In genomic region chr6:71887006-71887743, GRCh38 we compare ENCODE assay signal across 10 cellular contexts. TPM values are rescaled to one million over a fixed set of nuclear protein-coding genes. Genes with fewer than 3 reads are reported as not detected.
DNase-seq lines count a peak whose midpoint lies in the region; ATAC-seq, FAIRE-seq and TF ChIP-seq lines count a peak whose summit lies in the region.
"Had no signal": no experiment of that assay in that cellular context is flagged by ENCODE, and none has a peak within 500 bp of the region (broad histone marks: within the 10 kb centered on the region; RNA-seq: fewer than 3 reads in every experiment).

No MANE protein-coding gene starts in this region.

- TF ChIP-seq POLR2A in A549 (IDR thresholded peaks at IDR 0.05; ENCODE audit: low read length) (no peak), lower leg skin (IDR thresholded peaks at IDR 0.05) (no peak)

- 41% methylated on average over 11 of the region's 29 CpGs for WGBS in A549 (ENCODE audit: missing lambda C conversion rate)
- 2 to 3% methylated on average over 29 of the region's 29 CpGs for WGBS in lower leg skin, 2 donors

- intact Hi-C loops in lower leg skin (cut with DNase I; ENCODE audit: low total_unique reads) = no loop called here

- peak overlapping the region; percentile 93 for H3K4me2 ChIP-seq in A549

- H3K27ac ChIP-seq in A549 = no peak overlapping the region
- H3K27ac ChIP-seq: thyroid gland had no signal

- H3K9me3 ChIP-seq in A549 = no peaks in the 10 kb centered on the region
- H3K9me3 ChIP-seq: thyroid gland had no signal

- peaks cover 6% of the 10 kb centered on the region for H3K4me1 Mint-ChIP-seq in memory B cell

- H3K4me1 ChIP-seq in A549 = no peaks in the 10 kb centered on the region

- H3K9me3 Mint-ChIP-seq in memory B cell = no peaks in the 10 kb centered on the region

- H3K4me3 Mint-ChIP-seq in memory B cell = peak overlapping the region; percentile 28

- TF ChIP-seq CTCF in A549 (IDR thresholded peaks at IDR 0.05) (no peak), lower leg skin (IDR thresholded peaks at IDR 0.05) (no peak)

- H3K36me3 Mint-ChIP-seq in memory B cell = peaks cover 2% of the 10 kb centered on the region

- H3K4me3 ChIP-seq in A549 (peak overlapping the region; percentile 47; the same call in 2 of the 3 replicates), lower leg skin (ENCODE audit: low read depth, poor library complexity, severe bottlenecking) (no peak overlapping the region)
- H3K4me3 ChIP-seq: thyroid gland had no signal

- H3K27me3 Mint-ChIP-seq in memory B cell = peaks cover 17% of the 10 kb centered on the region

- FAIRE-seq in A549 (lab: Jason Lieb, UNC) = no peak

- POLR2A ChIA-PET in A549 (lab: Yijun Ruan, JAX) = no interaction called here

- DNase-seq in A549 (ENCODE audit: low read depth in 1 of 2, low spot score in 1 of 2) = no peak
- DNase-seq in amniotic stem cell (lab: John Stamatoyannopoulos, UW) = peak; percentile 0
- DNase-seq in memory B cell (ENCODE audit: low spot score in 2 of 2) = no peak
- DNase-seq in occipital lobe (lab: John Stamatoyannopoulos, UW) = no peak
- no peak for DNase-seq in NCI-H2196 treated with DMSO at 0.1 percent for 48 hours (lab: John Stamatoyannopoulos, UW; ENCODE audit: unreplicated experiment)
- DNase-seq in lower leg skin (ENCODE audit: low spot score in 2 of 2) = no peak

- no peak for TF ChIP-seq EP300 in A549 (IDR thresholded peaks at IDR 0.05)

- CTCF ChIA-PET in A549 (lab: Yijun Ruan, JAX) = no interaction called here

- no peak for TF ChIP-seq RAD21 in A549 (conservative IDR thresholded peaks at IDR 0.05 in 1 of 2, IDR thresholded peaks at IDR 0.05 in 1 of 2)

- H3K27ac Mint-ChIP-seq in memory B cell = no peak overlapping the region

- ATAC-seq in A549 (peak; percentile 11 to 39; a peak in 2 of 6 replicates), GM21515 (IDR thresholded peaks at IDR 0.05; ENCODE audit: unreplicated experiment) (peak; percentile 23), memory B cell (ENCODE audit: low read depth) (no peak), GM21825 (IDR thresholded peaks at IDR 0.05; ENCODE audit: unreplicated experiment) (no peak)

TF ChIP-seq in A549, 52 proteins besides CTCF, POLR2A, EP300 and RAD21:
- TF ChIP-seq, protein P1, sequence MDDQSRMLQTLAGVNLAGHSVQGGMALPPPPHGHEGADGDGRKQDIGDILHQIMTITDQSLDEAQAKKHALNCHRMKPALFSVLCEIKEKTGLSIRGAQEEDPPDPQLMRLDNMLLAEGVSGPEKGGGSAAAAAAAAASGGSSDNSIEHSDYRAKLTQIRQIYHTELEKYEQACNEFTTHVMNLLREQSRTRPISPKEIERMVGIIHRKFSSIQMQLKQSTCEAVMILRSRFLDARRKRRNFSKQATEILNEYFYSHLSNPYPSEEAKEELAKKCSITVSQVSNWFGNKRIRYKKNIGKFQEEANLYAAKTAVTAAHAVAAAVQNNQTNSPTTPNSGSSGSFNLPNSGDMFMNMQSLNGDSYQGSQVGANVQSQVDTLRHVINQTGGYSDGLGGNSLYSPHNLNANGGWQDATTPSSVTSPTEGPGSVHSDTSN (IDR thresholded peaks at IDR 0.05) = no peak
- TF ChIP-seq REST (IDR thresholded peaks at IDR 0.05) (peak; percentile 41; the same call in 1 of the 2 replicates), ZNF302 (CRISPR knock-in tag; IDR thresholded peaks at IDR 0.05) (no peak)
TF ChIP-seq in A549: peak in this region for 1.

RNA-seq across cellular contexts. Expression of gene RIMS1, which starts 0.8 kb away (rescaled TPM):
- polyA plus RNA-seq in A549 (2011; rRNA removed) (0.03 and 0.04 TPM in 2 replicates), A549 (2017; fragmentation: RNase III; extraction: RNeasy Plus Mini Kit Qiagen cat#74134 plus additional on column Dnase treatment) (not detected in 3 replicates)
- polyA plus RNA-seq in A549 (2012; cell fraction: cytosol; rRNA removed) = 0.01 TPM in 1 of 2 replicates, not detected in the other
- polyA plus RNA-seq in A549 (2012; cell fraction: nucleus; rRNA removed) = not detected in 2 replicates
- polyA minus RNA-seq in A549 (2011; rRNA and poly(A)+ RNA removed) = not detected in 2 replicates
- total RNA-seq in occipital lobe (456 TPM), lower leg skin (1 to 10 TPM; 1.3 to 9.4 (median 4.7) TPM)
- total RNA-seq: SK-MEL-5 had no signal

Comparison
In these comparisons a context has a peak if more than half of its experiments do, and no peak if none do; other contexts are left out.
1. ATAC-seq: peak in A549 (2 of 2) and GM21515 (single experiment); none in memory B cell (single experiment) and GM21825 (single experiment).
2. RNA of gene RIMS1, which starts 0.8 kb away (total RNA-seq): 456 TPM in occipital lobe (single experiment); 1.3 to 9.4 TPM in lower leg skin; every median in the first group is over 10 times any median in the second.